Comparison of ENCODE assay signal across 24 cellular contexts in genomic region chr5:39660020-39660419, GRCh38.
"Had no signal": no experiment of that assay in that cellular context is flagged by ENCODE, and none has a peak within 500 bp of the region (broad histone marks: within the 10 kb centered on the region; RNA-seq: fewer than 3 reads in every experiment).

No MANE protein-coding gene starts in this region.

- H3K4me3 ChIP-seq: colonic mucosa, esophagus squamous epithelium, gastroesophageal sphincter, heart right ventricle had no signal

- H3K4me1 ChIP-seq: colonic mucosa, esophagus squamous epithelium, gastroesophageal sphincter, heart right ventricle had no signal

- H3K27me3 ChIP-seq: brain microvascular endothelial cell, colonic mucosa, esophagus squamous epithelium, gastroesophageal sphincter, heart right ventricle had no signal

- H3K27ac ChIP-seq: colonic mucosa, epithelial cell of prostate, esophagus squamous epithelium, gastroesophageal sphincter, heart right ventricle, WERI-Rb-1 had no signal

- H3K36me3 ChIP-seq: brain microvascular endothelial cell, colonic mucosa, esophagus squamous epithelium, gastroesophageal sphincter, heart right ventricle, WERI-Rb-1 had no signal

- ATAC-seq: activated CD4-positive, CD25-positive, alpha-beta regulatory T cell treated with anti-CD3 and anti-CD28 coated beads, Interleukin-2, amount 50 U/mL, for 24 hours; activated CD8-positive, alpha-beta T cell treated with anti-CD3 and anti-CD28 coated beads for 36 hours; activated T-cell treated with anti-CD3 and anti-CD28 coated beads, Interleukin-2, amount 50 U/mL, for 4 hours; activated T-helper 17 cell treated with anti-CD3 and anti-CD28 coated beads, Interleukin-2, amount 50 U/mL, for 72 hours; gastroesophageal sphincter; heart right ventricle; T-helper 17 cell had no signal

- DNase-seq: activated B cell treated with CpG ODN at 0.5 μM for 24 hours; activated CD4-positive, alpha-beta T cell treated with anti-CD3 and anti-CD28 coated beads for 48 hours; activated CD4-positive, alpha-beta T cell treated with anti-CD3 and anti-CD28 coated beads, Interleukin-2, amount 50 U/mL, for 1 hour; activated CD8-positive, alpha-beta memory T cell treated with anti-CD3 and anti-CD28 coated beads for 24 hours; activated effector memory CD4-positive, alpha-beta T cell treated with Interleukin-2 at 50 U/mL for 16 hours; activated gamma-delta T cell treated with Interleukin-2 at 50 U/mL for 16 hours; activated naive CD4-positive, alpha-beta T cell treated with Interleukin-2 at 50 U/mL for 16 hours; activated T-cell treated with anti-CD3 and anti-CD28 coated beads, Interleukin-2, amount 50 U/mL, for 4 hours; amniotic stem cell; anterior cingulate cortex; brain microvascular endothelial cell; colonic mucosa; effector CD8-positive, alpha-beta T cell; esophagus squamous epithelium; foreskin melanocyte; heart right ventricle; T-helper 17 cell; T1000; WERI-Rb-1 had no signal

- H3K9me3 ChIP-seq: colonic mucosa, esophagus squamous epithelium, gastroesophageal sphincter, heart right ventricle had no signal
